9 cellular contexts compared by ENCODE assay signal in the genomic region with DNA sequence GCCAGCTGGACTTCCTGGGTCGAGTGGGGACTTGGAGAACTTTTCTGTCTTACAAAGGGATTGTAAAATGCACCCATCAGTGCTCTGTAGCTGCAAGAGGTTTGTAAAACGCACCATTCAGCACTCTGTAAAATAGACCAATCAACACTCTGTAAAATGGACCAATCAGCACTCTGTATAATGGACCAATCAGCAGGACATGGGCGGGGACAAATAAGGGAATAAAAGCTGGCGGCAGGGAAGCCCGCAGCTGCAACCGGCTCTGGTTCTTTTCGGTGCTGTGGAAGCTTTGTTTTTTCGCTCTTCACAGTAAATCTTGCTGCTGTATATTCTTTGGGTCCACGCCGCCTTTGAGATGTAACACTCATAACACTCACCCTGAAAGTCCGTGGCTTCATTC.
"Had no signal": no experiment of that assay in that cellular context is flagged by ENCODE, and none has a peak within 500 bp of the region (broad histone marks: within the 10 kb centered on the region; RNA-seq: fewer than 3 reads in every experiment).

No MANE protein-coding gene starts in this region.

- H3K4me1 ChIP-seq: HAP-1 had no signal

- H3K36me3 ChIP-seq: HAP-1 had no signal

- DNase-seq: HFFc6 had no signal

- H3K27ac ChIP-seq: HL-60 had no signal

- H2AFZ ChIP-seq: GM23338 had no signal

- H3K4me3 ChIP-seq: GM23338, HAP-1 had no signal

- H3K4me3 Mint-ChIP-seq: GM23338, HFFc6, IgD-negative memory B cell had no signal

- ATAC-seq: GM23338, HCT116, HepG2 had no signal

- H3K27ac Mint-ChIP-seq: GM23338, HFFc6, IgD-negative memory B cell had no signal

- FAIRE-seq: H1, H54, HepG2 had no signal

- H3K4me2 ChIP-seq: GM23338 had no signal

- H3K4me1 Mint-ChIP-seq: IgD-negative memory B cell had no signal

- H3K27me3 Mint-ChIP-seq: IgD-negative memory B cell had no signal

- H3K9me3 ChIP-seq: HAP-1 had no signal

- H3K36me3 Mint-ChIP-seq: IgD-negative memory B cell had no signal
